20 cellular contexts compared by ENCODE assay signal in genomic region chr10:116085333-116085732, GRCh38.
"Had no signal": no experiment of that assay in that cellular context is flagged by ENCODE, and none has a peak within 500 bp of the region (broad histone marks: within the 10 kb centered on the region; RNA-seq: fewer than 3 reads in every experiment).

No MANE protein-coding gene starts in this region.

- H3K27ac ChIP-seq: RWPE1, SJSA1, SK-N-MC had no signal

- DNase-seq: IMR-90, Karpas-422, KG1, MM.1S, NCI-H1092 treated with DMSO at 0.1 percent for 48 hours, NCI-H1436, NCI-H187, NCI-H2029, NCI-H2081 treated with DMSO at 0.1 percent for 48 hours, NCI-H2171, NCI-H226, NCI-H446, NCI-H510A, NCI-H524 treated with DMSO at 0.1 percent for 48 hours, NCI-H774, SIG-M5 had no signal

- H3K27me3 ChIP-seq: SJSA1 had no signal

- H3K4me3 ChIP-seq: SJSA1, SK-N-MC had no signal

- ATAC-seq: HepG2 had no signal

- H3K9me3 ChIP-seq: SJSA1 had no signal

- H3K36me3 ChIP-seq: SJSA1 had no signal
